ENCODE assay signal across 32 cellular contexts in the genomic region with DNA sequence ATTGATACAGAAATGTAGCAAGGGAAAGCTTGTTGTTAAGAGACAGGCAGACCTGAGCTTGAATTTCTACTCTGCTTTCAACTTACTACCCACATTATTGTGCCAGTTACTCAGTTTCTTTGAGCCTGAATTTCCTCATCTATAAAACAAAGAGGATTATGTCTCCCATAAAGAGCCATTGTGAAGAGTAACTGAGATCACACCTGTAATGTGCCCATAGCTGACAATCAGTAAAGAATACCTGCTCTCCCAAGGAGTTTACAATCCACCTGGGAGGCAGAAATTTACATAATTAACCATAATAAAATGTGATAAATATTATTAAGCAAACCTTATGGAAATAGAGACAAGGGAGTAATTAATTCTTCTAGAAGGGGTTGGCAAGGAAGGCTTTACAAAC.
"Had no signal": no experiment of that assay in that cellular context is flagged by ENCODE, and none has a peak within 500 bp of the region (broad histone marks: within the 10 kb centered on the region; RNA-seq: fewer than 3 reads in every experiment).

No MANE protein-coding gene starts in this region.

- H3K9me3 ChIP-seq: colonic mucosa, esophagus muscularis mucosa, gastroesophageal sphincter, lower lobe of right lung, prostate gland, right atrium auricular region, suprapubic skin, transverse colon, upper lobe of right lung, vagina had no signal

- H3K4me1 ChIP-seq: colonic mucosa, esophagus muscularis mucosa, foreskin keratinocyte, gastroesophageal sphincter, lower lobe of right lung, prostate gland, right atrium auricular region, suprapubic skin, transverse colon, upper lobe of right lung, vagina had no signal

- H3K36me3 Mint-ChIP-seq: immature natural killer cell; natural killer cell treated with Interleukin-12 subunit alpha and Interleukin-12 subunit beta and Interleukin-15 and Interleukin-18, amount 100 ng/mL, for 72 hours had no signal

- H3K27ac ChIP-seq: colonic mucosa, esophagus muscularis mucosa, foreskin keratinocyte, gastroesophageal sphincter, heart right ventricle, lower lobe of right lung, prostate gland, right atrium auricular region, suprapubic skin, transverse colon, upper lobe of right lung, vagina had no signal

- H3K9me3 Mint-ChIP-seq: natural killer cell treated with Interleukin-12 subunit alpha and Interleukin-12 subunit beta and Interleukin-15 and Interleukin-18, amount 100 ng/mL, for 72 hours; neural crest cell had no signal

- H3K27me3 Mint-ChIP-seq: dendritic cell treated with granulocyte-macrophage colony-stimulating factor and Interleukin-4, amounts not matched to agents 40 ng/mL and 50 ng/mL, for 4 days; natural killer cell treated with Interleukin-12 subunit alpha and Interleukin-12 subunit beta and Interleukin-15 and Interleukin-18, amount 100 ng/mL, for 72 hours; stimulated activated naive CD8-positive, alpha-beta T cell treated with anti-CD3 and anti-CD28 coated beads, Interleukin-15, amount 100 ng/mL, for 72 hours had no signal

- H3K36me3 ChIP-seq: colonic mucosa, esophagus muscularis mucosa, gastroesophageal sphincter, heart right ventricle, lower lobe of right lung, prostate gland, right atrium auricular region, suprapubic skin, transverse colon, upper lobe of right lung, vagina had no signal

- H3K4me3 Mint-ChIP-seq: dendritic cell treated with granulocyte-macrophage colony-stimulating factor and Interleukin-4, amounts not matched to agents 40 ng/mL and 50 ng/mL, for 4 days; immature natural killer cell; natural killer cell treated with Interleukin-12 subunit alpha and Interleukin-12 subunit beta and Interleukin-15 and Interleukin-18, amount 100 ng/mL, for 72 hours; neural crest cell; stimulated activated naive CD8-positive, alpha-beta T cell treated with anti-CD3 and anti-CD28 coated beads, Interleukin-15, amount 100 ng/mL, for 72 hours had no signal

- H3K27me3 ChIP-seq: colonic mucosa, esophagus muscularis mucosa, gastroesophageal sphincter, heart right ventricle, right atrium auricular region, suprapubic skin, transverse colon, upper lobe of right lung, vagina had no signal

- DNase-seq: colonic mucosa; effector CD8-positive, alpha-beta T cell; foreskin keratinocyte; glutamatergic neuron; heart right ventricle; hippocampal formation; immature natural killer cell; islet precursor cell; kidney glomerular epithelial cell; left colon; left ventricle myocardium superior; lower lobe of right lung; stimulated activated CD4-positive, alpha-beta T cell treated with anti-CD3 and anti-CD28 coated beads, Interleukin-12 subunit alpha, Interleukin-12 subunit beta, amount 100 ng/mL, for 4 hours; stimulated activated CD4-positive, alpha-beta T cell treated with anti-CD3 and anti-CD28 coated beads, Interleukin-1b, Interleukin-23, amount 100 ng/mL, for 48 hours; stimulated activated CD4-positive, alpha-beta T cell treated with anti-CD3 and anti-CD28 coated beads, Interleukin-4, amount 100 ng/mL, for 1 hour; stimulated activated CD8-positive, alpha-beta memory T cell treated with anti-CD3 and anti-CD28 coated beads, Interleukin-4, amount 100 ng/mL, for 48 hours; stimulated activated naive CD4-positive, alpha-beta T cell; stimulated activated naive CD8-positive, alpha-beta T cell treated with anti-CD3 and anti-CD28 coated beads, Interleukin-15, amount 100 ng/mL, for 72 hours; transverse colon; upper lobe of right lung had no signal

- H3K4me1 Mint-ChIP-seq: immature natural killer cell; neural crest cell; stimulated activated naive CD8-positive, alpha-beta T cell treated with anti-CD3 and anti-CD28 coated beads, Interleukin-15, amount 100 ng/mL, for 72 hours had no signal

- FAIRE-seq: endothelial cell of umbilical vein had no signal

- H3K27ac Mint-ChIP-seq: dendritic cell treated with granulocyte-macrophage colony-stimulating factor and Interleukin-4, amounts not matched to agents 40 ng/mL and 50 ng/mL, for 4 days; immature natural killer cell; natural killer cell treated with Interleukin-12 subunit alpha and Interleukin-12 subunit beta and Interleukin-15 and Interleukin-18, amount 100 ng/mL, for 72 hours; stimulated activated naive CD8-positive, alpha-beta T cell treated with anti-CD3 and anti-CD28 coated beads, Interleukin-15, amount 100 ng/mL, for 72 hours had no signal

- H3K4me3 ChIP-seq: colonic mucosa, esophagus muscularis mucosa, gastroesophageal sphincter, heart right ventricle, lower lobe of right lung, prostate gland, right atrium auricular region, smooth muscle cell, suprapubic skin, transverse colon, upper lobe of right lung, vagina had no signal

- ATAC-seq: foreskin keratinocyte; gastroesophageal sphincter; heart right ventricle; left colon; left ventricle myocardium superior; lower lobe of right lung; natural killer cell treated with Interleukin-12 subunit alpha and Interleukin-12 subunit beta and Interleukin-15 and Interleukin-18, amount 100 ng/mL, for 72 hours; sciatic nerve; stimulated activated naive CD8-positive, alpha-beta T cell treated with anti-CD3 and anti-CD28 coated beads, Interleukin-15, amount 100 ng/mL, for 72 hours; upper lobe of right lung had no signal
